ENCODE assay signal across 8 cellular contexts in genomic region chr3:63193647-63194046, GRCh38.
A peak's percentile ranks its signal among the peaks of the same experiment; 100 is the strongest.
DNase-seq lines count a peak whose midpoint lies in the region; ATAC-seq, FAIRE-seq and TF ChIP-seq lines count a peak whose summit lies in the region.

No MANE protein-coding gene starts in this region.

- peak; percentile 30 for TF ChIP-seq CTCF in bronchial epithelial cell (IDR thresholded peaks at IDR 0.05; ENCODE audit: insufficient read depth, low read length, severe bottlenecking)
- TF ChIP-seq CTCF in neural cell (IDR thresholded peaks at IDR 0.05; ENCODE audit: poor library complexity, severe bottlenecking) = peak; percentile 87
- TF ChIP-seq CTCF in mesothelial cell of epicardium (IDR thresholded peaks at IDR 0.05; ENCODE audit: unreplicated experiment) = no peak
- TF ChIP-seq CTCF in activated CD8-positive, alpha-beta T cell treated with anti-CD3 and anti-CD28 coated beads for 36 hours (IDR thresholded peaks at IDR 0.05) = no peak

- CTCF ChIA-PET in activated CD8-positive, alpha-beta T cell treated with anti-CD3 and anti-CD28 coated beads for 36 hours (lab: Charles Lee) = no interaction called here

- TF ChIP-seq RAD21 in neural cell (conservative IDR thresholded peaks at IDR 0.05) = peak; percentile 95

- no peaks in the 10 kb centered on the region for H3K27me3 ChIP-seq in bronchial epithelial cell (ENCODE audit: control insufficient read depth, insufficient read depth, low read length)
- no peaks in the 10 kb centered on the region for H3K27me3 ChIP-seq in neural cell (ENCODE audit: insufficient read depth, low read depth, low read length)

- no peaks in the 10 kb centered on the region for H3K36me3 ChIP-seq in bronchial epithelial cell (ENCODE audit: control insufficient read depth, insufficient read depth, low read length)
- no peaks in the 10 kb centered on the region for H3K36me3 ChIP-seq in neural cell (ENCODE audit: insufficient read depth, low read length)

- no peak overlapping the region for H3K27ac ChIP-seq in neural cell (ENCODE audit: low read length)

- H3K27ac Mint-ChIP-seq in mesothelial cell of epicardium = no peak overlapping the region
- H3K27ac Mint-ChIP-seq in activated CD8-positive, alpha-beta T cell treated with anti-CD3 and anti-CD28 coated beads for 36 hours = no peak overlapping the region

- no peaks in the 10 kb centered on the region for H4K20me1 ChIP-seq in neural cell (ENCODE audit: insufficient read depth)

- no peak for TF ChIP-seq EP300 in neural cell (conservative IDR thresholded peaks at IDR 0.05; ENCODE audit: poor library complexity, severe bottlenecking)

- H3K4me3 ChIP-seq in bronchial epithelial cell (ENCODE audit: low read depth, low read length) (no peak overlapping the region), neural cell (ENCODE audit: low read length) (no peak overlapping the region)

- FAIRE-seq in bronchial epithelial cell (lab: Jason Lieb, UNC) = no peak

- H3K4me3 Mint-ChIP-seq in mesothelial cell of epicardium = no peak overlapping the region
- no peak overlapping the region for H3K4me3 Mint-ChIP-seq in activated CD8-positive, alpha-beta T cell treated with anti-CD3 and anti-CD28 coated beads for 36 hours

- DNase-seq in G401 (ENCODE audit: low spot score) (peak; percentile 66), NCI-H1694 (lab: John Stamatoyannopoulos, UW) (peak; percentile 23), bronchial epithelial cell (ENCODE audit: low read depth) (peak; percentile 34), mesothelial cell of epicardium (ENCODE audit: low spot score in 2 of 2, unreplicated experiment in 2 of 2) (no peak)
- DNase-seq in activated naive CD4-positive, alpha-beta T cell (lab: John Stamatoyannopoulos, UW) = no peak
- DNase-seq in activated CD8-positive, alpha-beta T cell treated with anti-CD3 and anti-CD28 coated beads for 36 hours = no peak

- intact Hi-C loops in activated CD8-positive, alpha-beta T cell treated with anti-CD3 and anti-CD28 coated beads for 36 hours (cut with micrococcal nuclease) = no loop called here

- H3F3A ChIP-seq in neural cell (ENCODE audit: insufficient read depth, low read length, poor library complexity, severe bottlenecking) = no peaks in the 10 kb centered on the region

- no peaks in the 10 kb centered on the region for H3K4me1 Mint-ChIP-seq in mesothelial cell of epicardium
- H3K4me1 Mint-ChIP-seq in activated CD8-positive, alpha-beta T cell treated with anti-CD3 and anti-CD28 coated beads for 36 hours (ENCODE audit: low read depth) = no peaks in the 10 kb centered on the region

- no peaks in the 10 kb centered on the region for H3K9me3 Mint-ChIP-seq in mesothelial cell of epicardium
- H3K9me3 Mint-ChIP-seq in activated CD8-positive, alpha-beta T cell treated with anti-CD3 and anti-CD28 coated beads for 36 hours = no peaks in the 10 kb centered on the region

- H3K79me2 ChIP-seq in neural cell (replicated peaks; ENCODE audit: insufficient read depth, low read length) = no peaks in the 10 kb centered on the region

- in situ Hi-C loops in G401 (cut with HindIII; ENCODE audit: low sequenced_read_pairs) = no loop called here

- no peaks in the 10 kb centered on the region for H3K9me3 ChIP-seq in neural cell (ENCODE audit: low read length)

- H3K36me3 Mint-ChIP-seq in mesothelial cell of epicardium = no peaks in the 10 kb centered on the region
- H3K36me3 Mint-ChIP-seq in activated CD8-positive, alpha-beta T cell treated with anti-CD3 and anti-CD28 coated beads for 36 hours (ENCODE audit: low read depth) = no peaks in the 10 kb centered on the region

- no peak for ATAC-seq in GM19463 (IDR thresholded peaks at IDR 0.05; ENCODE audit: unreplicated experiment)
- ATAC-seq in activated CD8-positive, alpha-beta T cell treated with anti-CD3 and anti-CD28 coated beads for 36 hours = no peak

- peaks cover 53% of the 10 kb centered on the region for H3K27me3 Mint-ChIP-seq in mesothelial cell of epicardium (ENCODE audit: low read depth)
- H3K27me3 Mint-ChIP-seq in activated CD8-positive, alpha-beta T cell treated with anti-CD3 and anti-CD28 coated beads for 36 hours = no peaks in the 10 kb centered on the region

- H3K4me2 ChIP-seq in neural cell (ENCODE audit: low read length) = no peak overlapping the region

- POLR2A ChIA-PET in activated CD8-positive, alpha-beta T cell treated with anti-CD3 and anti-CD28 coated beads for 36 hours (lab: Charles Lee) = no interaction called here

- no peaks in the 10 kb centered on the region for H3K9me2 ChIP-seq in neural cell (ENCODE audit: insufficient read depth, low read length)

- no peak overlapping the region for H2AFZ ChIP-seq in neural cell (ENCODE audit: low read depth, low read length)

- no peak overlapping the region for H3K9ac ChIP-seq in neural cell (ENCODE audit: low read length)

TF ChIP-seq in neural cell, 6 proteins besides CTCF, POLR2A, EP300 and RAD21:
- peak; percentile 96 for TF ChIP-seq SMC3 (conservative IDR thresholded peaks at IDR 0.05; ENCODE audit: poor library complexity)
- TF ChIP-seq REST (IDR thresholded peaks at IDR 0.05; ENCODE audit: borderline replicate concordance) = no peak

Comparison
In these comparisons a context has a peak if more than half of its experiments do, and no peak if none do; other contexts are left out.
1. DNase-seq: peak in G401 (single experiment), NCI-H1694 (single experiment) and bronchial epithelial cell (single experiment); none in mesothelial cell of epicardium (0 of 2), activated naive CD4-positive, alpha-beta T cell (0 of 4) and activated CD8-positive, alpha-beta T cell treated with anti-CD3 and anti-CD28 coated beads for 36 hours (single experiment).
2. CTCF ChIP-seq: peak in bronchial epithelial cell (single experiment) and neural cell (single experiment); none in mesothelial cell of epicardium (single experiment) and activated CD8-positive, alpha-beta T cell treated with anti-CD3 and anti-CD28 coated beads for 36 hours (single experiment).